8 cellular contexts compared by ENCODE assay signal in genomic region chr2:224584768-224585204, GRCh38. TPM values are rescaled to one million over a fixed set of nuclear protein-coding genes. Genes with fewer than 3 reads are reported as not detected.
A peak's percentile ranks its signal among the peaks of the same experiment; 100 is the strongest.
DNase-seq lines count a peak whose midpoint lies in the region; ATAC-seq and TF ChIP-seq lines count a peak whose summit lies in the region.

No MANE protein-coding gene starts in this region.

- H3K9me3 ChIP-seq in duodenal mucosa (ENCODE audit: control insufficient read depth in 1 of 2, low read length in 2 of 2) (no peaks in the 10 kb centered on the region), mesodermal cell (ENCODE audit: control insufficient read depth, low read length) (no peaks in the 10 kb centered on the region)

- peak overlapping the region; percentile 93 for H3K4me3 ChIP-seq in GM23338
- peak overlapping the region; percentile 74 to 79 for H3K4me3 ChIP-seq in duodenal mucosa (ENCODE audit: low read depth in 1 of 2, low read length in 2 of 2)
- peak overlapping the region; percentile 94 for H3K4me3 ChIP-seq in mesodermal cell (ENCODE audit: extremely low read depth, insufficient read depth, low read length, poor library complexity, severe bottlenecking)

- peak; percentile 70 for DNase-seq in DMS53 (lab: John Stamatoyannopoulos, UW)
- no peak for DNase-seq in DMS53 treated with DMSO at 0.1 percent for 48 hours (lab: John Stamatoyannopoulos, UW; ENCODE audit: unreplicated experiment)
- DNase-seq in GM23338 (ENCODE audit: low spot score) = peak; percentile 57
- peak; percentile 34 for DNase-seq in LoVo (ENCODE audit: low spot score)
- peak; percentile 61 to 66 for DNase-seq in activated CD4-positive, alpha-beta T cell treated with anti-CD3 and anti-CD28 coated beads, Interleukin-2, amount 50 U/mL, for 48 hours
- DNase-seq in stimulated activated CD8-positive, alpha-beta memory T cell treated with anti-CD3 and anti-CD28 coated beads, Interleukin-7, amount 100 ng/mL, for 24 hours (ENCODE audit: low read depth) = peak; percentile 22

- 0 to 1% methylated on average over 35 to 36 of the region's 67 CpGs for WGBS in mesodermal cell (ENCODE audit: insufficient coverage in 2 of 2), 2 experiments

- H3K9me2 ChIP-seq in GM23338 (ENCODE audit: insufficient read depth) = no peaks in the 10 kb centered on the region

- no peak for ATAC-seq in GM23338

- peaks cover 11% of the 10 kb centered on the region for H3K27me3 Mint-ChIP-seq in GM23338 (ENCODE audit: insufficient read depth, low read depth, poor library complexity)

- peaks cover 15% of the 10 kb centered on the region; the same call in 2 of the 3 replicates for H3K36me3 Mint-ChIP-seq in GM23338 (ENCODE audit: low read depth)

- peak overlapping the region; percentile 91 for H3K4me3 Mint-ChIP-seq in GM23338

- H3K4me1 ChIP-seq in GM23338 (ENCODE audit: insufficient read depth) (peaks cover 28% of the 10 kb centered on the region), duodenal mucosa (ENCODE audit: control insufficient read depth in 1 of 2, insufficient read depth in 2 of 2, low read length in 2 of 2) (peaks cover 22 to 26% of the 10 kb centered on the region in 2 donors), mesodermal cell (ENCODE audit: control insufficient read depth, insufficient read depth, low read length, poor library complexity, severe bottlenecking) (peaks cover 5% of the 10 kb centered on the region)

- no peak overlapping the region for H2AFZ ChIP-seq in GM23338

- H3K4me1 Mint-ChIP-seq in GM23338 = peaks cover 44% of the 10 kb centered on the region

- no peak for TF ChIP-seq CTCF in GM23338 (conservative IDR thresholded peaks at IDR 0.05; ENCODE audit: low read depth in 2 of 2)

- H4K20me1 ChIP-seq in GM23338 (replicated peaks; ENCODE audit: insufficient read depth) = peaks cover 29% of the 10 kb centered on the region

- no peaks in the 10 kb centered on the region for H3K27me3 ChIP-seq in GM23338 (ENCODE audit: insufficient read depth)
- no peaks in the 10 kb centered on the region for H3K27me3 ChIP-seq in duodenal mucosa (ENCODE audit: control insufficient read depth in 1 of 2, insufficient read depth in 2 of 2, low read length in 2 of 2)

- no peaks in the 10 kb centered on the region for H3K36me3 ChIP-seq in GM23338 (ENCODE audit: insufficient read depth)
- H3K36me3 ChIP-seq in duodenal mucosa (ENCODE audit: control insufficient read depth in 1 of 2, insufficient read depth in 2 of 2, low read length in 2 of 2) = no peaks in the 10 kb centered on the region
- peaks cover 24% of the 10 kb centered on the region for H3K36me3 ChIP-seq in mesodermal cell (ENCODE audit: control insufficient read depth, insufficient read depth, low read length)

- no peaks in the 10 kb centered on the region for H3F3A ChIP-seq in GM23338 (replicated peaks; ENCODE audit: low read depth)

- H3K9ac ChIP-seq in duodenal mucosa (ENCODE audit: low read depth in 1 of 2, low read length in 2 of 2) = peak overlapping the region; percentile 39 to 40

- 0 out of 3 replicates have a peak, but pooled peaks cover 3% of the 10 kb centered on the region for H3K9me3 Mint-ChIP-seq in GM23338

- peaks cover 47% of the 10 kb centered on the region for H3K79me2 ChIP-seq in GM23338 (replicated peaks; ENCODE audit: insufficient read depth)

- H3K27ac Mint-ChIP-seq in GM23338 = peak overlapping the region; percentile 77; the same call in 1 of the 2 replicates

- no peak overlapping the region; the same call in 1 of the 2 replicates for H3K4me2 ChIP-seq in GM23338

- H3K27ac ChIP-seq in GM23338 (ENCODE audit: low read depth) = no peak overlapping the region
- H3K27ac ChIP-seq in duodenal mucosa (ENCODE audit: low read depth, low read length) = peak overlapping the region; percentile 90
- peak overlapping the region; percentile 88 for H3K27ac ChIP-seq in mesodermal cell (ENCODE audit: low read depth, low read length, severe bottlenecking)

TF ChIP-seq in GM23338, 12 proteins besides CTCF, POLR2A, EP300 and RAD21 (continues in another document):
- TF ChIP-seq EZH2phosphoT487 (IDR thresholded peaks at IDR 0.05; ENCODE audit: unreplicated experiment) = no peak
- no peak for TF ChIP-seq STAT1 (IDR thresholded peaks at IDR 0.05; ENCODE audit: unreplicated experiment)
- no peak for TF ChIP-seq JUNB (IDR thresholded peaks at IDR 0.05; ENCODE audit: unreplicated experiment)
- TF ChIP-seq EZH2 (IDR thresholded peaks at IDR 0.05; ENCODE audit: low read depth, unreplicated experiment) = no peak
- TF ChIP-seq CREB1 (CRISPR knock-in tag; IDR thresholded peaks at IDR 0.05; ENCODE audit: low read depth) = no peak
- no peak for TF ChIP-seq ZNF114 (CRISPR knock-in tag; IDR thresholded peaks at IDR 0.05)
- no peak for TF ChIP-seq ZNF462 (CRISPR knock-in tag; IDR thresholded peaks at IDR 0.05)
- TF ChIP-seq ETS1 (IDR thresholded peaks at IDR 0.05) = no peak

RNA-seq across cellular contexts. Expression of gene CUL3, which starts 0.4 kb away (rescaled TPM):
- 99.5 and 125 TPM in 2 replicates for total RNA-seq in GM23338 (2014; rRNA removed; shearing (Covaris generic))
- polyA plus RNA-seq in GM23338 (2016; fragmentation: Nextera tagmentation; extraction: Ambion mirVana) = 74.2 and 86.0 TPM in 2 replicates
- polyA plus RNA-seq in mesodermal cell (2013, experiment 1 of 2) = 96.7 TPM
- 112 TPM for polyA plus RNA-seq in mesodermal cell (2013, experiment 2 of 2)
